22 cellular contexts compared by ENCODE assay signal in genomic region chr17:44907696-44908470, GRCh38. TPM values are rescaled to one million over a fixed set of nuclear protein-coding genes. Genes with fewer than 3 reads are reported as not detected.
"Had no signal": no experiment of that assay in that cellular context is flagged by ENCODE, and none has a peak within 500 bp of the region (broad histone marks: within the 10 kb centered on the region; RNA-seq: fewer than 3 reads in every experiment).

No MANE protein-coding gene starts in this region.

- ATAC-seq: activated naive CD4-positive, alpha-beta T cell treated with anti-CD3 and anti-CD28 coated beads, Interleukin-2, amount 50 U/mL, for 72 hours; esophagus mucosa; gastroesophageal sphincter; heart left ventricle; left lobe of liver; sciatic nerve; stimulated activated naive B cell treated with anti-CD40 and anti-IgM and Interleukin-4, amounts not matched to agents 10 μg/mL and 1 μg/mL and 100 μg/mL, for 72 hours had no signal

- H3K9me3 Mint-ChIP-seq: activated naive CD4-positive, alpha-beta T cell treated with anti-CD3 and anti-CD28 coated beads, Interleukin-2, amount 50 U/mL, for 72 hours; dendritic cell treated with granulocyte-macrophage colony-stimulating factor and Interleukin-4, amounts not matched to agents 40 ng/mL and 50 ng/mL, for 4 days; neural crest cell; stimulated activated naive B cell treated with anti-CD40 and anti-IgM and Interleukin-4, amounts not matched to agents 10 μg/mL and 1 μg/mL and 100 μg/mL, for 72 hours had no signal

- H3K4me3 Mint-ChIP-seq: dendritic cell treated with granulocyte-macrophage colony-stimulating factor and Interleukin-4, amounts not matched to agents 40 ng/mL and 50 ng/mL, for 4 days; neural crest cell; stimulated activated naive B cell treated with anti-CD40 and anti-IgM and Interleukin-4, amounts not matched to agents 10 μg/mL and 1 μg/mL and 100 μg/mL, for 72 hours had no signal

- DNase-seq: activated CD4-positive, alpha-beta T cell treated with anti-CD3 and anti-CD28 coated beads for 1 hour; activated gamma-delta T cell treated with Interleukin-2 at 50 U/mL for 16 hours; effector CD8-positive, alpha-beta T cell; heart left ventricle; kidney; ovary; stimulated activated CD4-positive, alpha-beta T cell treated with anti-CD3 and anti-CD28 coated beads, Interleukin-4, amount 100 ng/mL, for 4 hours; stimulated activated naive B cell treated with anti-CD40 and anti-IgM and Interleukin-4, amounts not matched to agents 10 μg/mL and 1 μg/mL and 100 μg/mL, for 72 hours; tibial artery; WERI-Rb-1 had no signal

- H3K4me3 ChIP-seq: adrenal gland, gastroesophageal sphincter, heart left ventricle, ovary, tibial artery had no signal

- H3K36me3 ChIP-seq: adrenal gland, gastroesophageal sphincter, heart left ventricle, ovary, tibial artery, WERI-Rb-1 had no signal

- H3K27ac Mint-ChIP-seq: activated naive CD4-positive, alpha-beta T cell treated with anti-CD3 and anti-CD28 coated beads, Interleukin-2, amount 50 U/mL, for 72 hours; dendritic cell treated with granulocyte-macrophage colony-stimulating factor and Interleukin-4, amounts not matched to agents 40 ng/mL and 50 ng/mL, for 4 days; stimulated activated naive B cell treated with anti-CD40 and anti-IgM and Interleukin-4, amounts not matched to agents 10 μg/mL and 1 μg/mL and 100 μg/mL, for 72 hours had no signal

- FAIRE-seq: astrocyte, kidney had no signal

- H3K9me3 ChIP-seq: adrenal gland, gastroesophageal sphincter, heart left ventricle, ovary, tibial artery had no signal

- H3K27ac ChIP-seq: adrenal gland, gastroesophageal sphincter, heart left ventricle, ovary, tibial artery, WERI-Rb-1 had no signal

- H3K27me3 ChIP-seq: adrenal gland, ovary had no signal

- H3K36me3 Mint-ChIP-seq: activated naive CD4-positive, alpha-beta T cell treated with anti-CD3 and anti-CD28 coated beads, Interleukin-2, amount 50 U/mL, for 72 hours; stimulated activated naive B cell treated with anti-CD40 and anti-IgM and Interleukin-4, amounts not matched to agents 10 μg/mL and 1 μg/mL and 100 μg/mL, for 72 hours had no signal

RNA-seq across cellular contexts. Expression of gene GFAP, which starts 7.4 kb away (rescaled TPM):
- total RNA-seq: activated CD8-positive, alpha-beta memory T cell treated with anti-CD3 and anti-CD28 coated beads for 36 hours; activated naive CD4-positive, alpha-beta T cell treated with anti-CD3 and anti-CD28 coated beads, Interleukin-2, amount 50 U/mL, for 72 hours; astrocyte; esophagus mucosa; lung microvascular endothelial cell; neural crest cell; T-helper 2 cell treated with Interferon-gamma antibody and Interleukin-4, amounts not matched to agents 100 ng/mL and 5 ng/mL, for 36 hours had no signal
